Comparison of ENCODE assay signal across 27 cellular contexts in genomic region chr3:156360992-156361391, GRCh38.
"Had no signal": no experiment of that assay in that cellular context is flagged by ENCODE, and none has a peak within 500 bp of the region (broad histone marks: within the 10 kb centered on the region; RNA-seq: fewer than 3 reads in every experiment).

No MANE protein-coding gene starts in this region.

- H3K9me3 ChIP-seq: esophagus squamous epithelium, gastrocnemius medialis, neutrophil, ovary, prostate gland, tibial nerve had no signal

- H3K4me3 Mint-ChIP-seq: activated B cell treated with CpG ODN at 0.5 μM for 24 hours; activated CD4-positive, alpha-beta T cell treated with anti-CD3 and anti-CD28 coated beads for 36 hours; activated naive CD8-positive, alpha-beta T cell treated with anti-CD3 and anti-CD28 coated beads, Interleukin-2, amount 10 ng/mL, durations not matched to agents 7 days and 5 days; activated T-cell treated with anti-CD3 and anti-CD28 coated beads, Interleukin-2, amount 50 U/mL, for 4 hours; natural killer cell; stimulated activated naive CD8-positive, alpha-beta T cell treated with anti-CD3 and anti-CD28 coated beads, Interleukin-15, Interleukin-2, amounts not matched to agents 100 ng/mL and 50 ng/mL, for 24 hours had no signal

- H3K27me3 ChIP-seq: esophagus squamous epithelium, gastrocnemius medialis, neutrophil, ovary, tibial nerve had no signal

- H3K4me1 ChIP-seq: esophagus squamous epithelium, gastrocnemius medialis, prostate gland had no signal

- H3K9me3 Mint-ChIP-seq: activated B cell treated with CpG ODN at 0.5 μM for 24 hours; activated naive CD8-positive, alpha-beta T cell treated with anti-CD3 and anti-CD28 coated beads, Interleukin-2, amount 10 ng/mL, durations not matched to agents 7 days and 5 days; activated T-cell treated with anti-CD3 and anti-CD28 coated beads, Interleukin-2, amount 50 U/mL, for 4 hours; activated T-helper 2 cell treated with anti-CD3 and anti-CD28 coated beads, Interferon-gamma antibody, Interleukin-2, Interleukin-4, amounts not matched to agents 10 μg/mL and 5 μg/mL and 100 μg/mL, durations not matched to agents 14 hours and 24 hours and 36 hours; natural killer cell; stimulated activated naive CD8-positive, alpha-beta T cell treated with anti-CD3 and anti-CD28 coated beads, Interleukin-15, Interleukin-2, amounts not matched to agents 100 ng/mL and 50 ng/mL, for 24 hours had no signal

- H3K36me3 ChIP-seq: esophagus squamous epithelium, gastrocnemius medialis, neutrophil, ovary, prostate gland, tibial nerve had no signal

- ATAC-seq: activated CD4-positive, alpha-beta T cell treated with anti-CD3 and anti-CD28 coated beads for 36 hours; activated T-cell treated with anti-CD3 and anti-CD28 coated beads, Interleukin-2, amount 50 U/mL, for 4 hours; gastrocnemius medialis; left ventricle myocardium superior; natural killer cell had no signal

- DNase-seq: activated B cell treated with CpG ODN at 0.5 μM for 24 hours; activated CD4-positive, alpha-beta T cell treated with anti-CD3 and anti-CD28 coated beads for 36 hours; activated CD4-positive, alpha-beta T cell treated with anti-CD3 and anti-CD28 coated beads, Interleukin-2, amount 50 U/mL, for 48 hours; activated CD8-positive, alpha-beta memory T cell treated with anti-CD3 and anti-CD28 coated beads, Interleukin-2, amount 50 U/mL, for 48 hours; activated naive CD4-positive, alpha-beta T cell; activated naive CD8-positive, alpha-beta T cell treated with anti-CD3 and anti-CD28 coated beads, Interleukin-2, amount 10 ng/mL, durations not matched to agents 7 days and 5 days; activated T-cell treated with anti-CD3 and anti-CD28 coated beads, Interleukin-2, amount 50 U/mL, for 4 hours; amygdala; cerebellar nuclear complex; esophagus squamous epithelium; gastrocnemius medialis; head of caudate nucleus; hypothalamus; left ventricle myocardium superior; mammary epithelial cell; midbrain; natural killer cell; ovary; stimulated activated CD4-positive, alpha-beta T cell treated with anti-CD3 and anti-CD28 coated beads, Interleukin-4, amount 100 ng/mL, for 24 hours; substantia nigra; T1000 had no signal

- H3K4me3 ChIP-seq: coronary artery, esophagus squamous epithelium, gastrocnemius medialis, ovary, prostate gland, tibial nerve had no signal

- H3K27ac Mint-ChIP-seq: activated B cell treated with CpG ODN at 0.5 μM for 24 hours; activated CD4-positive, alpha-beta T cell treated with anti-CD3 and anti-CD28 coated beads for 36 hours; activated naive CD8-positive, alpha-beta T cell treated with anti-CD3 and anti-CD28 coated beads, Interleukin-2, amount 10 ng/mL, durations not matched to agents 7 days and 5 days; activated T-helper 2 cell treated with anti-CD3 and anti-CD28 coated beads, Interferon-gamma antibody, Interleukin-2, Interleukin-4, amounts not matched to agents 10 μg/mL and 5 μg/mL and 100 μg/mL, durations not matched to agents 14 hours and 24 hours and 36 hours; natural killer cell; stimulated activated naive CD8-positive, alpha-beta T cell treated with anti-CD3 and anti-CD28 coated beads, Interleukin-15, Interleukin-2, amounts not matched to agents 100 ng/mL and 50 ng/mL, for 24 hours had no signal

- H3K4me1 Mint-ChIP-seq: activated B cell treated with CpG ODN at 0.5 μM for 24 hours; activated CD4-positive, alpha-beta T cell treated with anti-CD3 and anti-CD28 coated beads for 36 hours; activated naive CD8-positive, alpha-beta T cell treated with anti-CD3 and anti-CD28 coated beads, Interleukin-2, amount 10 ng/mL, durations not matched to agents 7 days and 5 days; natural killer cell had no signal

- H3K27ac ChIP-seq: coronary artery, esophagus squamous epithelium, gastrocnemius medialis, neutrophil, ovary, prostate gland, tibial nerve had no signal

- H3K36me3 Mint-ChIP-seq: activated naive CD8-positive, alpha-beta T cell treated with anti-CD3 and anti-CD28 coated beads, Interleukin-2, amount 10 ng/mL, durations not matched to agents 7 days and 5 days; natural killer cell had no signal
